1 cellular context compared by ENCODE assay signal in the genomic region with DNA sequence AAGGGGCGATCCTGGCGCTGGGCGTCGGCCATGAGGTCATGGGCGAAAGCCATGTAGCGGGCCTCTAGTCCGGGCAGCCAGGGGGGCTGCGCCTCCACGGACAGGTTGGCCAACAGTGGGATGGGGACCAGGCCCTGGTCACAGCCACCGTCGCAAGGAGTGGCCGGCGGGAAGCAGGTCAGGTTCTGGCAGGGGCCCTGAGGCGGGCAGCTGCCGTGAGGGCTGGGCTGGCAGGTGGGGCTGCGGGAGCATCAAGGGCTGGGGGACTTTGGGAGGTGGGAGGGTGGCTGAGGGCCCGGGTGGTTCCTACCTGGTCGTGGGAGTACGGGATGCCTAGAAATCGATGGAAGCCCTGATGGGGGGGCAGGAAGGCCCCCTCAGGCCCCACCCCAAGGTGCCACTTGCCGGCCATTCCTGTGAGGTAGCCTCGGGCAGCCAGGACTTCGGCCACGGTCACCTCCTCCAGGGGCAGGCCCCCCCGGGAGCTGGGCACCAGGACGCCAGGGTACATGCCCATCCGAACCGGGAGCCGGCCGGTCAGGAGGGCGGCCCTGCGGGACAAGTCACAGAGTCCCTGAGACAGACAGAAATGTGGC.
TF ChIP-seq lines count a peak whose summit lies in the region.

No MANE protein-coding gene starts in this region.

TF ChIP-seq in IMR-90, 13 proteins besides CTCF, POLR2A, EP300 and RAD21 (continued from another document):
- TF ChIP-seq, protein P1, sequence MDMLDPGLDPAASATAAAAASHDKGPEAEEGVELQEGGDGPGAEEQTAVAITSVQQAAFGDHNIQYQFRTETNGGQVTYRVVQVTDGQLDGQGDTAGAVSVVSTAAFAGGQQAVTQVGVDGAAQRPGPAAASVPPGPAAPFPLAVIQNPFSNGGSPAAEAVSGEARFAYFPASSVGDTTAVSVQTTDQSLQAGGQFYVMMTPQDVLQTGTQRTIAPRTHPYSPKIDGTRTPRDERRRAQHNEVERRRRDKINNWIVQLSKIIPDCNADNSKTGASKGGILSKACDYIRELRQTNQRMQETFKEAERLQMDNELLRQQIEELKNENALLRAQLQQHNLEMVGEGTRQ (IDR thresholded peaks at IDR 0.05; ENCODE audit: low read depth, low read length), result no peak
- no peak for TF ChIP-seq FOS (IDR thresholded peaks at IDR 0.05; ENCODE audit: low read depth, low read length)
- TF ChIP-seq RCOR1 (IDR thresholded peaks at IDR 0.05; ENCODE audit: insufficient replicate concordance, low read length), result no peak
- TF ChIP-seq, protein P2, sequence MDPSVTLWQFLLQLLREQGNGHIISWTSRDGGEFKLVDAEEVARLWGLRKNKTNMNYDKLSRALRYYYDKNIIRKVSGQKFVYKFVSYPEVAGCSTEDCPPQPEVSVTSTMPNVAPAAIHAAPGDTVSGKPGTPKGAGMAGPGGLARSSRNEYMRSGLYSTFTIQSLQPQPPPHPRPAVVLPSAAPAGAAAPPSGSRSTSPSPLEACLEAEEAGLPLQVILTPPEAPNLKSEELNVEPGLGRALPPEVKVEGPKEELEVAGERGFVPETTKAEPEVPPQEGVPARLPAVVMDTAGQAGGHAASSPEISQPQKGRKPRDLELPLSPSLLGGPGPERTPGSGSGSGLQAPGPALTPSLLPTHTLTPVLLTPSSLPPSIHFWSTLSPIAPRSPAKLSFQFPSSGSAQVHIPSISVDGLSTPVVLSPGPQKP (IDR thresholded peaks at IDR 0.05; ENCODE audit: borderline replicate concordance, low read depth, low read length), result no peak
- TF ChIP-seq MAZ (IDR thresholded peaks at IDR 0.05; ENCODE audit: borderline replicate concordance, low read depth, low read length), result no peak
- TF ChIP-seq CHD1 (IDR thresholded peaks at IDR 0.05; ENCODE audit: low read depth, low read length), result no peak
- no peak for TF ChIP-seq MXI1 (IDR thresholded peaks at IDR 0.05; ENCODE audit: borderline replicate concordance, low read depth, low read length)
- no peak for TF ChIP-seq SMC3 (IDR thresholded peaks at IDR 0.05; ENCODE audit: low read depth, low read length)
- TF ChIP-seq MAFK (IDR thresholded peaks at IDR 0.05; ENCODE audit: low read depth, low read length), result no peak
- no peak for TF ChIP-seq RFX5 (IDR thresholded peaks at IDR 0.05; ENCODE audit: low read depth, low read length)
- TF ChIP-seq CEBPB (IDR thresholded peaks at IDR 0.05; ENCODE audit: low read depth, low read length), result no peak
